ENCODE assay signal across 1 cellular context in genomic region chr6:56091159-56091869, GRCh38.
TF ChIP-seq lines count a peak whose summit lies in the region.

No MANE protein-coding gene starts in this region.

TF ChIP-seq in HepG2, 621 proteins besides CTCF, POLR2A, EP300 and RAD21 (continued from another document and continues in another):
- TF ChIP-seq NFAT5 (CRISPR knock-in tag; IDR thresholded peaks at IDR 0.05) (no peak), ZNF441 (CRISPR knock-in tag; IDR thresholded peaks at IDR 0.05; ENCODE audit: borderline replicate concordance) (no peak), SCMH1 (CRISPR knock-in tag; IDR thresholded peaks at IDR 0.05; ENCODE audit: borderline replicate concordance) (no peak), ATM (IDR thresholded peaks at IDR 0.05; ENCODE audit: borderline replicate concordance) (no peak), ETS1 (CRISPR knock-in tag; IDR thresholded peaks at IDR 0.05) (no peak), ZKSCAN5 (CRISPR knock-in tag; IDR thresholded peaks at IDR 0.05) (no peak), ZNF160 (CRISPR knock-in tag; IDR thresholded peaks at IDR 0.05) (no peak), ZMAT5 (CRISPR knock-in tag; IDR thresholded peaks at IDR 0.05; ENCODE audit: borderline replicate concordance, low read depth) (no peak), ZBTB1 (CRISPR knock-in tag; IDR thresholded peaks at IDR 0.05; ENCODE audit: borderline replicate concordance) (no peak), POLR2AphosphoS2 (IDR thresholded peaks at IDR 0.05; ENCODE audit: low read depth, low read length) (no peak), KMT2A (CRISPR knock-in tag; IDR thresholded peaks at IDR 0.05) (no peak), ZNF577 (CRISPR knock-in tag; IDR thresholded peaks at IDR 0.05; ENCODE audit: borderline replicate concordance, low read depth) (no peak), ZNF674 (CRISPR knock-in tag; IDR thresholded peaks at IDR 0.05; ENCODE audit: low read depth) (no peak), ZHX1 (CRISPR knock-in tag; IDR thresholded peaks at IDR 0.05; ENCODE audit: low read depth) (no peak), IRF1 (CRISPR knock-in tag; IDR thresholded peaks at IDR 0.05; ENCODE audit: low read depth) (no peak), ZNF770 (CRISPR knock-in tag; IDR thresholded peaks at IDR 0.05) (no peak), AHR (CRISPR knock-in tag; IDR thresholded peaks at IDR 0.05) (no peak), ZNF18 (CRISPR knock-in tag; IDR thresholded peaks at IDR 0.05; ENCODE audit: insufficient replicate concordance) (peak; percentile 30), ZBTB4 (CRISPR knock-in tag; IDR thresholded peaks at IDR 0.05; ENCODE audit: borderline replicate concordance) (no peak), FOXK1 (CRISPR knock-in tag; IDR thresholded peaks at IDR 0.05; ENCODE audit: borderline replicate concordance, low read depth) (peak; percentile 53; the same call in 1 of the 2 replicates), EED (CRISPR knock-in tag; IDR thresholded peaks at IDR 0.05) (no peak), KLF11 (CRISPR knock-in tag; IDR thresholded peaks at IDR 0.05) (no peak), ZNF83 (CRISPR knock-in tag; IDR thresholded peaks at IDR 0.05; ENCODE audit: borderline replicate concordance) (no peak), RFX1 (IDR thresholded peaks at IDR 0.05) (no peak), MATR3 (CRISPR knock-in tag; IDR thresholded peaks at IDR 0.05) (no peak), RARA (CRISPR knock-in tag; IDR thresholded peaks at IDR 0.05) (peak; percentile 60), FLYWCH1 (CRISPR knock-in tag; IDR thresholded peaks at IDR 0.05) (no peak), PCBP2 (optimal IDR thresholded peaks at IDR 0.05; ENCODE audit: low read depth, low read length, poor library complexity, severe bottlenecking) (no peak), ZNF354B (CRISPR knock-in tag; IDR thresholded peaks at IDR 0.05) (no peak), HBP1 (CRISPR knock-in tag; IDR thresholded peaks at IDR 0.05; ENCODE audit: low read depth) (no peak), PBX3 (CRISPR knock-in tag; IDR thresholded peaks at IDR 0.05; ENCODE audit: borderline replicate concordance) (no peak), ZNF317 (CRISPR knock-in tag; IDR thresholded peaks at IDR 0.05) (no peak), SUZ12 (IDR thresholded peaks at IDR 0.05; ENCODE audit: low read depth, low read length) (no peak), ATF7-NPFF (CRISPR knock-in tag; IDR thresholded peaks at IDR 0.05; ENCODE audit: low read depth) (no peak), NFATC3 (CRISPR knock-in tag; IDR thresholded peaks at IDR 0.05) (no peak), SMARCE1 (IDR thresholded peaks at IDR 0.05; ENCODE audit: borderline replicate concordance) (no peak), CCAR2 (optimal IDR thresholded peaks at IDR 0.05; ENCODE audit: low read depth, low read length) (no peak), REXO4 (CRISPR knock-in tag; IDR thresholded peaks at IDR 0.05; ENCODE audit: borderline replicate concordance) (no peak), GPN1 (CRISPR knock-in tag; IDR thresholded peaks at IDR 0.05; ENCODE audit: borderline replicate concordance) (no peak), ZFP1 (CRISPR knock-in tag; IDR thresholded peaks at IDR 0.05) (no peak), RARG (CRISPR knock-in tag; IDR thresholded peaks at IDR 0.05; ENCODE audit: low read depth) (no peak), HDAC1 (CRISPR knock-in tag; IDR thresholded peaks at IDR 0.05) (no peak), SPEN (CRISPR knock-in tag; IDR thresholded peaks at IDR 0.05; ENCODE audit: low read depth) (no peak), TOE1 (CRISPR knock-in tag; IDR thresholded peaks at IDR 0.05) (no peak), ZNF263 (CRISPR knock-in tag; IDR thresholded peaks at IDR 0.05) (no peak), U2AF1 (optimal IDR thresholded peaks at IDR 0.05; ENCODE audit: low read depth, low read length) (no peak), HDAC6 (IDR thresholded peaks at IDR 0.05; ENCODE audit: low read depth, low read length) (no peak)
